In the genomic region with DNA sequence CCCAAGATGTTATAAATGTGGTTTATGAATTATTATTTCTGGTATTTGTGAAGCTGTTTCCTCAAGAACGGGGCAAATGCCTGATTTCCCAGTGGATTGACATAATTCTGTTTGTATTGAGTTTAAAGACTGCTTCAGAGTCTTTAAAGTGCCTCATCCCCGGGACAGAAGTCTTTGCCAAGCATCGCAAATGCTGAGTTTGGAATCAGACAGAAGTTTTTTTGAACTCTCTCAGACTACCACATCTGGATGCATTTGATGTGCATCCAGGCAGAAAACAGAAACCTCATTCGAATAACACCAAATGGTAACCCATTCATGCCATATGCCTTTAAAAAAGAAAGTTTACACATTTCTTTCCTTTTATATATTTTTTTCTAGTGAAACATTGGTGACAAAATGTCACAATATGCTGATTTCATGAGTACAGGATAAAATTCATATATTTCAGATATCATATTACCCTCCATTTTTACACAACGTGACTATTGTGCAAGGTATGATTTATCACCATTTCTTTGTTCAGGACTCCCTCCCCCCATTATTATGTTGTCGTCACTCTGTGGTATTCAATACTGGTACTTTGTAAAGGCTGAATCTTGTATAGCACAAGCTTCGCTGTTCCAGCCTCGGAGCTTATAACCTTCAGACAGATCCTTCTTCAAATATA, we compare ENCODE assay signal across 11 cellular contexts.
DNase-seq lines count a peak whose midpoint lies in the region; ATAC-seq, FAIRE-seq and TF ChIP-seq lines count a peak whose summit lies in the region.
"Had no signal": no experiment of that assay in that cellular context is flagged by ENCODE, and none has a peak within 500 bp of the region (broad histone marks: within the 10 kb centered on the region; RNA-seq: fewer than 3 reads in every experiment).

No MANE protein-coding gene starts in this region.

- H3K4me3 ChIP-seq in K562 (no peak overlapping the region), mucosa of descending colon (no peak overlapping the region)

- FAIRE-seq in K562 (lab: Jason Lieb, UNC) (no peak), D721Med (lab: Jason Lieb, UNC) (no peak)

- H3K27ac Mint-ChIP-seq in activated CD4-positive, alpha-beta T cell treated with anti-CD3 and anti-CD28 coated beads, Interleukin-2, amount 10 ng/mL, durations not matched to agents 24 days and 14 days: no peak overlapping the region
- H3K27ac Mint-ChIP-seq: natural killer cell; T-helper 1 cell treated with Interleukin-12 subunit alpha and Interleukin-12 subunit beta and Interleukin-4 antibody, amounts not matched to agents 30 μg/mL and 1 μg/mL, for 36 hours had no signal

- no peaks in the 10 kb centered on the region for H3K36me3 ChIP-seq in K562 (ENCODE audit: control insufficient read depth, insufficient read depth, low read length)
- no peaks in the 10 kb centered on the region for H3K36me3 ChIP-seq in mucosa of descending colon (ENCODE audit: low read depth)

- CTCF ChIA-PET in K562 (lab: Yijun Ruan, JAX; ENCODE audit: low intra/inter-chr PET ratio): no interaction called here

- no peaks in the 10 kb centered on the region for H3K79me2 ChIP-seq in K562 (ENCODE audit: control insufficient read depth, insufficient read depth, low read length)

- no peak overlapping the region for H3K4me3 Mint-ChIP-seq in activated CD4-positive, alpha-beta T cell treated with anti-CD3 and anti-CD28 coated beads, Interleukin-2, amount 10 ng/mL, durations not matched to agents 24 days and 14 days
- H3K4me3 Mint-ChIP-seq: natural killer cell; T-helper 1 cell treated with Interleukin-12 subunit alpha and Interleukin-12 subunit beta and Interleukin-4 antibody, amounts not matched to agents 30 μg/mL and 1 μg/mL, for 36 hours had no signal

- WGBS in K562 (ENCODE audit: insufficient coverage, low coverage, missing lambda C conversion rate): 22% methylated on average over 8 of the region's 8 CpGs

- peak overlapping the region; percentile 80 for H2AFZ ChIP-seq in K562 (ENCODE audit: low read depth, low read length)

- peak overlapping the region in 1 of 2 experiments; percentile 62; a peak in 1 of 4 replicates for H3K9ac ChIP-seq in K562 (ENCODE audit: insufficient read depth in 1 of 2, low read depth in 2 of 2, low read length in 2 of 2)

- ATAC-seq in K562 (no peak), mucosa of descending colon (peak; percentile 0), GM21367 (IDR thresholded peaks at IDR 0.05; ENCODE audit: unreplicated experiment) (no peak)

- H3K9me1 ChIP-seq in K562 (ENCODE audit: control insufficient read depth, insufficient read depth, low read length): no peaks in the 10 kb centered on the region

- no peak for TF ChIP-seq EP300 in K562 (IDR thresholded peaks at IDR 0.05; ENCODE audit: low read length)

- in situ Hi-C loops in K562 (cut with MboI): no loop called here

- peak overlapping the region; percentile 80 for H3K27ac ChIP-seq in K562 (ENCODE audit: extremely low read depth, low read depth, low read length)

- POLR2A ChIA-PET in K562 (lab: Yijun Ruan, JAX): interaction anchor here (0.6 to 1.2 kb wide), 5 partner anchors 9 to 26 kb away, joined by 3 to 4 read pairs (median 3); no protein-coding TSS in a partner anchor

- H3K9me3 ChIP-seq in K562 (replicated peaks; ENCODE audit: control insufficient read depth, insufficient read depth, low read depth, low read length): no peaks in the 10 kb centered on the region
- no peaks in the 10 kb centered on the region for H3K9me3 ChIP-seq in mucosa of descending colon

- intact Hi-C loops in K562 (cut with micrococcal nuclease): loop anchor here (10.0 kb wide), 1 partner anchor 1859 kb away; no protein-coding TSS in a partner anchor
- intact Hi-C loops in mucosa of descending colon (cut with DNase I, micrococcal nuclease): loop anchor here in 1 of 2 donors (10.0 kb wide), 1 partner anchor 89 kb away; the partner anchor contains the start of gene ZNF608
- intact Hi-C loops in activated CD4-positive, alpha-beta T cell treated with anti-CD3 and anti-CD28 coated beads, Interleukin-2, amount 10 ng/mL, durations not matched to agents 24 days and 14 days (cut with micrococcal nuclease): no loop called here

- TF ChIP-seq RAD21 in K562 (CRISPR knock-in tag; conservative IDR thresholded peaks at IDR 0.05 in 1 of 2, IDR thresholded peaks at IDR 0.05 in 1 of 2): no peak

- H3K36me3 Mint-ChIP-seq in activated CD4-positive, alpha-beta T cell treated with anti-CD3 and anti-CD28 coated beads, Interleukin-2, amount 10 ng/mL, durations not matched to agents 24 days and 14 days (ENCODE audit: low read depth): no peaks in the 10 kb centered on the region
- H3K36me3 Mint-ChIP-seq: natural killer cell had no signal

- H3K4me1 ChIP-seq in K562 (replicated peaks in 1 of 2; ENCODE audit: control insufficient read depth in 2 of 2, insufficient read depth in 2 of 2, low read length in 2 of 2) (peaks cover 18 to 81% of the 10 kb centered on the region in 2 experiments), mucosa of descending colon (ENCODE audit: low read depth) (peaks cover 63% of the 10 kb centered on the region)

- no peak for TF ChIP-seq POLR2A in K562 (conservative IDR thresholded peaks at IDR 0.05)

- no peak for TF ChIP-seq CTCF in K562 (IDR thresholded peaks at IDR 0.05 in 2 of 3, conservative IDR thresholded peaks at IDR 0.05 in 1 of 3; ENCODE audit: insufficient read depth in 2 of 3, low read depth in 1 of 3, low read length in 3 of 3)
- no peak for TF ChIP-seq CTCF in mucosa of descending colon (IDR thresholded peaks at IDR 0.05)
- TF ChIP-seq CTCF in D721Med (IDR thresholded peaks at IDR 0.05; ENCODE audit: insufficient read depth, missing control alignments): no peak
- no peak for TF ChIP-seq CTCF in GM10266 (IDR thresholded peaks at IDR 0.05; ENCODE audit: control insufficient read depth, insufficient read depth, low read depth, missing control alignments)

- H3K4me2 ChIP-seq in K562 (ENCODE audit: insufficient read depth, low read length): peak overlapping the region; percentile 69

- no TSS peak for BruUV-seq in K562 (replicated peaks; lab: Mats Ljungman, UMichigan)

- peaks cover 17% of the 10 kb centered on the region for H3K27me3 Mint-ChIP-seq in activated CD4-positive, alpha-beta T cell treated with anti-CD3 and anti-CD28 coated beads, Interleukin-2, amount 10 ng/mL, durations not matched to agents 24 days and 14 days

- peaks cover 3% of the 10 kb centered on the region for H3K4me1 Mint-ChIP-seq in activated CD4-positive, alpha-beta T cell treated with anti-CD3 and anti-CD28 coated beads, Interleukin-2, amount 10 ng/mL, durations not matched to agents 24 days and 14 days

- DNase-seq in Daoy (ENCODE audit: low read depth) (peak; percentile 64), NAMALWA (ENCODE audit: low spot score) (peak; percentile 56), K562 (ENCODE audit: extremely low read depth in 1 of 4, low spot score in 3 of 4) (no peak), mucosa of descending colon (no peak), D721Med (ENCODE audit: insufficient read length, low spot score) (no peak), GM10266 (ENCODE audit: extremely low spot score) (no peak)
- no peak for DNase-seq in activated CD4-positive, alpha-beta T cell treated with anti-CD3 and anti-CD28 coated beads, Interleukin-2, amount 10 ng/mL, durations not matched to agents 24 days and 14 days
- DNase-seq: GOT3, natural killer cell had no signal

- no peaks in the 10 kb centered on the region for H4K20me1 ChIP-seq in K562 (replicated peaks; ENCODE audit: control insufficient read depth, insufficient read depth, low read length)

- H3K9me3 Mint-ChIP-seq in activated CD4-positive, alpha-beta T cell treated with anti-CD3 and anti-CD28 coated beads, Interleukin-2, amount 10 ng/mL, durations not matched to agents 24 days and 14 days: peaks cover 2% of the 10 kb centered on the region
- H3K9me3 Mint-ChIP-seq: natural killer cell; T-helper 1 cell treated with Interleukin-12 subunit alpha and Interleukin-12 subunit beta and Interleukin-4 antibody, amounts not matched to agents 30 μg/mL and 1 μg/mL, for 36 hours had no signal

- H3K27me3 ChIP-seq in K562 (ENCODE audit: control insufficient read depth in 2 of 2, insufficient read depth in 2 of 2, low read length in 2 of 2): no peaks in the 10 kb centered on the region

TF ChIP-seq in K562, 482 proteins besides CTCF, POLR2A, EP300 and RAD21 (continues in another document):
- TF ChIP-seq ZFP36 (IDR thresholded peaks at IDR 0.05; ENCODE audit: low read depth, low read length, partially characterized antibody) (no peak), MEIS2 (IDR thresholded peaks at IDR 0.05; ENCODE audit: partially characterized antibody) (peak; percentile 26), GATAD2A (IDR thresholded peaks at IDR 0.05) (no peak), SRSF1 (IDR thresholded peaks at IDR 0.05; ENCODE audit: low read depth, low read length) (no peak), ETV1 (tag; conservative IDR thresholded peaks at IDR 0.05; ENCODE audit: low read depth) (no peak), ZFP91 (CRISPR knock-in tag; IDR thresholded peaks at IDR 0.05) (no peak), FIP1L1 (IDR thresholded peaks at IDR 0.05; ENCODE audit: low read depth, low read length, poor library complexity, severe bottlenecking) (no peak), ATF7 (IDR thresholded peaks at IDR 0.05) (no peak), RBM34 (IDR thresholded peaks at IDR 0.05; ENCODE audit: borderline replicate concordance, insufficient read depth, low read length) (no peak), RNF2 (IDR thresholded peaks at IDR 0.05) (no peak), STAT5A (IDR thresholded peaks at IDR 0.05; ENCODE audit: borderline replicate concordance, low read length) (no peak)
- TF ChIP-seq, protein P1, sequence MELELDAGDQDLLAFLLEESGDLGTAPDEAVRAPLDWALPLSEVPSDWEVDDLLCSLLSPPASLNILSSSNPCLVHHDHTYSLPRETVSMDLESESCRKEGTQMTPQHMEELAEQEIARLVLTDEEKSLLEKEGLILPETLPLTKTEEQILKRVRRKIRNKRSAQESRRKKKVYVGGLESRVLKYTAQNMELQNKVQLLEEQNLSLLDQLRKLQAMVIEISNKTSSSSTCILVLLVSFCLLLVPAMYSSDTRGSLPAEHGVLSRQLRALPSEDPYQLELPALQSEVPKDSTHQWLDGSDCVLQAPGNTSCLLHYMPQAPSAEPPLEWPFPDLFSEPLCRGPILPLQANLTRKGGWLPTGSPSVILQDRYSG (tag; conservative IDR thresholded peaks at IDR 0.05; ENCODE audit: low read depth): no peak

Comparison
In these comparisons a context has a peak if more than half of its experiments do, and no peak if none do; other contexts are left out.
1. DNase-seq: peak in Daoy (single experiment) and NAMALWA (single experiment); none in K562 (0 of 4), mucosa of descending colon (0 of 3), activated CD4-positive, alpha-beta T cell treated with anti-CD3 and anti-CD28 coated beads, Interleukin-2, amount 10 ng/mL, durations not matched to agents 24 days and 14 days (single experiment), D721Med (single experiment) and GM10266 (single experiment).